Comparison of ENCODE assay signal across 9 cellular contexts in genomic region chr2:44778671-44779476, GRCh38.
DNase-seq lines count a peak whose midpoint lies in the region; ATAC-seq and TF ChIP-seq lines count a peak whose summit lies in the region.
"Had no signal": no experiment of that assay in that cellular context is flagged by ENCODE, and none has a peak within 500 bp of the region (broad histone marks: within the 10 kb centered on the region; RNA-seq: fewer than 3 reads in every experiment).

No MANE protein-coding gene starts in this region.

- H3K4me1 ChIP-seq in ovary (ENCODE audit: insufficient read depth), result no peaks in the 10 kb centered on the region

- no peak for TF ChIP-seq EP300 in ovary (IDR thresholded peaks at IDR 0.05)

- H3K4me3 ChIP-seq in H7 (ENCODE audit: insufficient read depth, low read depth, low read length) (peak overlapping the region; percentile 39), ovary (no peak overlapping the region)

- TF ChIP-seq POLR2A in GM18505 (IDR thresholded peaks at IDR 0.05; ENCODE audit: borderline replicate concordance, extremely low read depth, insufficient read depth, insufficient read length) (no peak), ovary (IDR thresholded peaks at IDR 0.05) (no peak)

- DNase-seq in H7 (peak; percentile 90), Kasumi-1 (lab: John Stamatoyannopoulos, UW) (peak; percentile 79 to 90), left kidney (ENCODE audit: low read depth, low spot score) (peak; percentile 37), NCI-H510A (lab: John Stamatoyannopoulos, UW) (no peak), ovary (no peak)
- DNase-seq in activated CD8-positive, alpha-beta memory T cell treated with anti-CD3 and anti-CD28 coated beads for 24 hours, result no peak
- no peak for DNase-seq in stimulated activated CD8-positive, alpha-beta memory T cell treated with anti-CD3 and anti-CD28 coated beads, Interleukin-4, amount 100 ng/mL, for 48 hours

- TF ChIP-seq CTCF in ovary (IDR thresholded peaks at IDR 0.05), result no peak

- H3K36me3 ChIP-seq in H7 (replicated peaks; ENCODE audit: control insufficient read depth, insufficient read depth, low read length), result no peaks in the 10 kb centered on the region
- H3K36me3 ChIP-seq in ovary, result no peaks in the 10 kb centered on the region

- peaks cover 0 to 7% of the 10 kb centered on the region in 2 donors for H3K9me3 ChIP-seq in ovary

- no peak overlapping the region for H3K27ac ChIP-seq in ovary

- peak; percentile 97 for ATAC-seq in GM18505 (IDR thresholded peaks at IDR 0.05; ENCODE audit: unreplicated experiment)
- ATAC-seq: HCT116 had no signal

- intact Hi-C loops in ovary (cut with DNase I), result no loop called here

- WGBS in ovary, 3 donors, result 51 to 53% (median 52%) methylated on average over 20 of the region's 20 CpGs

- peaks cover 5% of the 10 kb centered on the region for H3K27me3 ChIP-seq in H7 (ENCODE audit: control insufficient read depth, insufficient read depth, low read length)
- no peaks in the 10 kb centered on the region for H3K27me3 ChIP-seq in ovary

Comparison
In these comparisons a context has a peak if more than half of its experiments do, and no peak if none do; other contexts are left out.
1. DNase-seq: peak in H7 (single experiment), Kasumi-1 (2 of 2) and left kidney (single experiment); none in activated CD8-positive, alpha-beta memory T cell treated with anti-CD3 and anti-CD28 coated beads for 24 hours (single experiment), NCI-H510A (single experiment), ovary (0 of 5) and stimulated activated CD8-positive, alpha-beta memory T cell treated with anti-CD3 and anti-CD28 coated beads, Interleukin-4, amount 100 ng/mL, for 48 hours (single experiment).